ENCODE assay signal across 8 cellular contexts in the genomic region with DNA sequence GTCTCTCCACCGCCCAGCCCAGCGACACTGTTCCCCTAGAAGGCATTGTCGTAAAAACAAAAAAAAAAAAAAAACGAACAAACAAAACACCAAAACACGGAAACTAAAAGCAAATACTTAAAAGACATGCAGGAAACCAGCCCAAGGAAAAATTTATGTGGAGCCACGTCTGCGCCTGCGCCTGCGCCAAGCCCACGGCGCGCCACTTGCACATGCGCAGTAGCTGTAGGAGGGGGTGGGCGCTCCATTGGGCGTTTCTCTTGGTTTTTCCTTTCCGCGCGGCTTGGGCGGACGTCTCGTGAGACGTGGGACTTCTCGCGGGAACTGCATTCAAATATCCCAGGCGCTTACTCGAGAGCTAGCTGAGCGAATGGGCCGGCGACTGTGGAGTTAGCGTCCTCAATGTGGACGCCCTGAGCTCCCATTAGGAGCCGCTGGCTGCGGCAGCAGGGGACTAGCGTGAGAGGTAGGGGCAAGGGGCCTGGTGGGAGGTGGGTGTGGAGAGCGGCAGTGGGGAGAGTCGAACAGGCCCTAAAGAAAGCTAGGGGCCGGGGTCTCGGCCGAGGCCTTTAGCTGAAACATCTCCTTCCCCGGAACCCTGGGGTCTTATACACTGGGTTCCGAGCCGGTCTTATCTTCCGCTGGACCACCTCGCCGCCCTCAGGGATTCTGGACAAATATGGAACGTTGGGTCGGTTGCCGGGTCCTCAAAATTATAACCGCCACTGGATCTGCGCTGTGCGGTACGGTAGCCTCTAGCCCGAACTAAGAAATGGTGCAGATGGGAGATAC. TPM values are rescaled to one million over a fixed set of nuclear protein-coding genes. Genes with fewer than 3 reads are reported as not detected.
DNase-seq lines count a peak whose midpoint lies in the region; ATAC-seq and TF ChIP-seq lines count a peak whose summit lies in the region.

A gene with protein sequence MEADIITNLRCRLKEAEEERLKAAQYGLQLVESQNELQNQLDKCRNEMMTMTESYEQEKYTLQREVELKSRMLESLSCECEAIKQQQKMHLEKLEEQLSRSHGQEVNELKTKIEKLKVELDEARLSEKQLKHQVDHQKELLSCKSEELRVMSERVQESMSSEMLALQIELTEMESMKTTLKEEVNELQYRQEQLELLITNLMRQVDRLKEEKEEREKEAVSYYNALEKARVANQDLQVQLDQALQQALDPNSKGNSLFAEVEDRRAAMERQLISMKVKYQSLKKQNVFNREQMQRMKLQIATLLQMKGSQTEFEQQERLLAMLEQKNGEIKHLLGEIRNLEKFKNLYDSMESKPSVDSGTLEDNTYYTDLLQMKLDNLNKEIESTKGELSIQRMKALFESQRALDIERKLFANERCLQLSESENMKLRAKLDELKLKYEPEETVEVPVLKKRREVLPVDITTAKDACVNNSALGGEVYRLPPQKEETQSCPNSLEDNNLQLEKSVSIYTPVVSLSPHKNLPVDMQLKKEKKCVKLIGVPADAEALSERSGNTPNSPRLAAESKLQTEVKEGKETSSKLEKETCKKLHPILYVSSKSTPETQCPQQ (plus strand): TSS at position 350 of the 792 bp plus-strand sequence. CDS start 4,644 bp downstream, outside the sequence.

- TF ChIP-seq CTCF in GM13977 (IDR thresholded peaks at IDR 0.05; ENCODE audit: extremely low read depth, insufficient read depth, missing control alignments), result no peak
- TF ChIP-seq CTCF in left ventricle myocardium inferior (IDR thresholded peaks at IDR 0.05; ENCODE audit: borderline replicate concordance), result no peak
- no peak for TF ChIP-seq CTCF in progenitor cell of endocrine pancreas (IDR thresholded peaks at IDR 0.05; ENCODE audit: unreplicated experiment)

- WGBS in urinary bladder, result under 1% methylated on average over 53 of the region's 53 CpGs

- peaks cover 10% of the 10 kb centered on the region for H3K27me3 Mint-ChIP-seq in T-helper 1 cell treated with Interleukin-12 subunit alpha and Interleukin-12 subunit beta and Interleukin-4 antibody, amounts not matched to agents 30 μg/mL and 1 μg/mL, for 36 hours (ENCODE audit: low read depth)
- no peaks in the 10 kb centered on the region for H3K27me3 Mint-ChIP-seq in progenitor cell of endocrine pancreas

- peak; percentile 87 for ATAC-seq in HG02884 (IDR thresholded peaks at IDR 0.05; ENCODE audit: unreplicated experiment)

- DNase-seq in GM13977 (ENCODE audit: low spot score) (peak; percentile 87), NCI-H1694 (lab: John Stamatoyannopoulos, UW) (peak; percentile 76), amygdala (lab: John Stamatoyannopoulos, UW) (peak; percentile 15 to 95 (median 88)), left ventricle myocardium inferior (peak; percentile 95), progenitor cell of endocrine pancreas (ENCODE audit: low spot score, unreplicated experiment) (peak; percentile 90)

- H3K4me3 ChIP-seq in left ventricle myocardium inferior (peak within 1 kb of the TSS; percentile 93), urinary bladder (ENCODE audit: low read depth, low read length) (peak within 1 kb of the TSS; percentile 57)

- H3K9me3 Mint-ChIP-seq in T-helper 1 cell treated with Interleukin-12 subunit alpha and Interleukin-12 subunit beta and Interleukin-4 antibody, amounts not matched to agents 30 μg/mL and 1 μg/mL, for 36 hours, result no peaks in the 10 kb centered on the region
- no peaks in the 10 kb centered on the region for H3K9me3 Mint-ChIP-seq in progenitor cell of endocrine pancreas (ENCODE audit: low read depth)

- in situ Hi-C loops in GM13977 (cut with MboI; ENCODE audit: low pct_unique_long_range_greater_than_20kb, low sequenced_read_pairs, unreplicated experiment), result loop anchor here (25.0 kb wide), 1 partner anchor 596 kb away; no protein-coding TSS in a partner anchor

- H3K36me3 Mint-ChIP-seq in T-helper 1 cell treated with Interleukin-12 subunit alpha and Interleukin-12 subunit beta and Interleukin-4 antibody, amounts not matched to agents 30 μg/mL and 1 μg/mL, for 36 hours (ENCODE audit: low read depth), result peaks cover 6% of the 10 kb centered on the region
- H3K36me3 Mint-ChIP-seq in progenitor cell of endocrine pancreas (ENCODE audit: insufficient read depth), result peaks cover 2% of the 10 kb centered on the region

- H3K4me1 ChIP-seq in left ventricle myocardium inferior, result peaks cover 24% of the 10 kb centered on the region
- H3K4me1 ChIP-seq in urinary bladder (ENCODE audit: insufficient read depth), result no peaks in the 10 kb centered on the region

- no peaks in the 10 kb centered on the region for H3K27me3 ChIP-seq in left ventricle myocardium inferior (ENCODE audit: low read depth)

- H3K27ac ChIP-seq in left ventricle myocardium inferior (replicated peaks) (peak within 1 kb of the TSS; percentile 79), urinary bladder (ENCODE audit: low read depth) (no peak within 1 kb of the TSS)

- peaks cover 5% of the 10 kb centered on the region for H3K36me3 ChIP-seq in left ventricle myocardium inferior
- peaks cover 2% of the 10 kb centered on the region for H3K36me3 ChIP-seq in urinary bladder (ENCODE audit: insufficient read depth)

- intact Hi-C loops in left ventricle myocardium inferior (cut with micrococcal nuclease), result loop anchor here (10.0 kb wide), 1 partner anchor 599 kb away; no protein-coding TSS in a partner anchor

- H3K27ac Mint-ChIP-seq in T-helper 1 cell treated with Interleukin-12 subunit alpha and Interleukin-12 subunit beta and Interleukin-4 antibody, amounts not matched to agents 30 μg/mL and 1 μg/mL, for 36 hours, result peak within 1 kb of the TSS; percentile 87
- peak within 1 kb of the TSS; percentile 98 for H3K27ac Mint-ChIP-seq in progenitor cell of endocrine pancreas

- peaks cover 24% of the 10 kb centered on the region for H3K4me1 Mint-ChIP-seq in T-helper 1 cell treated with Interleukin-12 subunit alpha and Interleukin-12 subunit beta and Interleukin-4 antibody, amounts not matched to agents 30 μg/mL and 1 μg/mL, for 36 hours (ENCODE audit: low read depth)
- H3K4me1 Mint-ChIP-seq in progenitor cell of endocrine pancreas (ENCODE audit: low read depth), result peaks cover 28% of the 10 kb centered on the region

- no peaks in the 10 kb centered on the region for H3K9me3 ChIP-seq in left ventricle myocardium inferior (replicated peaks)

- peak within 1 kb of the TSS; percentile 94 for H3K4me3 Mint-ChIP-seq in T-helper 1 cell treated with Interleukin-12 subunit alpha and Interleukin-12 subunit beta and Interleukin-4 antibody, amounts not matched to agents 30 μg/mL and 1 μg/mL, for 36 hours
- H3K4me3 Mint-ChIP-seq in progenitor cell of endocrine pancreas (ENCODE audit: low read depth), result peak within 1 kb of the TSS; percentile 94

RNA-seq across cellular contexts. Expression of the gene that starts here (rescaled TPM):
- total RNA-seq in left ventricle myocardium inferior, result 4.3 TPM
- 38.1 and 38.3 TPM in 2 replicates for total RNA-seq in progenitor cell of endocrine pancreas
- total RNA-seq in urinary bladder, result 22.5 TPM
- polyA plus RNA-seq in urinary bladder, result 8.2 TPM
